Comparison of ENCODE assay signal across 9 cellular contexts in the genomic region with DNA sequence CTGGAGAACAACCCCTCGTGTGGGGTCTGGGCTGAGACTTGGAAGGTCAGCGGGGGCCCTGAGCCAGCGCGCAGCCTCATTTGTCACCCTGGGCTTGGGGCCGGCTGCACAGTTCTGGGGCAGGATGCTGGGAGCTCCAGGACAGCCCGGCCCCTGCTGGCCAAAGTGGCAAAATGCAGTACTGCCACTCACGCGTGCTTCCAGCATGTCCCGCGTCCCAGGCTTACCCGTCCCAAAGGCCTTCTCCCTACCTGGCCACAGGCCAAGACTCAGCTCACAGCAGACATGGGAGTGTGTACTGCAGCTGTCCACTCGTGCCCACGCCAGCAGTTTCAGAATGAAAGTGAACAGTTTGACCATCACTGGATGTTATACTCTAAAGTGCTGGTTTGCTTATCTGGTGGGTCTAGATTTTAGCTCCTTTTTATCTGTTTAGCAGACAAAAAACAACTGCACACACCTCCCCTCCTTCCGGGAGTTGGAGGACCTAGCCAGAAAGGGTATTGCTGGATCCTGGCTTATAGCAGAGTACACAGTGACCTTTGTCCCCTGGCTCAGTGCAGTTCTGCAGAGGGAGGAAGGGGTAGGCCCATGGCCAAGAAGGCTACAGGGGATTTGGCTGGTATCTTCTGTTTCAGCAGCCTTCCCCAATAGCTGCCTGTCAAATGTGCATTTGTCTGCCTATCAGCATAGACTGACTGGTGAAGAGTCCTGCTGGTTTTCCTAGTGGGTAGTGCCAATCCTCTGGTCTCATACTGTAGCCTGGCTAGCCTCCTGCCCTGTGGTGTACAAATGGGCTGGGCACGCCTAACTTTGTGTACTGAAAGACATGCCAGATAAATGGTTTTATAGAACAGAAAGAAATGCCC. TPM values are rescaled to one million over a fixed set of nuclear protein-coding genes. Genes with fewer than 3 reads are reported as not detected.
DNase-seq lines count a peak whose midpoint lies in the region; ATAC-seq lines count a peak whose summit lies in the region.
"Had no signal": no experiment of that assay in that cellular context is flagged by ENCODE, and none has a peak within 500 bp of the region (broad histone marks: within the 10 kb centered on the region; RNA-seq: fewer than 3 reads in every experiment).

No MANE protein-coding gene starts in this region.

- peak overlapping the region in 1 of 2 donors; percentile 49 for H3K27ac Mint-ChIP-seq in effector memory CD8-positive, alpha-beta T cell
- no peak overlapping the region for H3K27ac Mint-ChIP-seq in memory B cell
- H3K27ac Mint-ChIP-seq: activated naive CD4-positive, alpha-beta T cell treated with anti-CD3 and anti-CD28 coated beads, Interleukin-2, amount 50 U/mL, for 24 hours had no signal

- DNase-seq in D341Med (ENCODE audit: low spot score) (peak; percentile 93), H4 (ENCODE audit: low spot score) (peak; percentile 59), NCI-H446 treated with DMSO at 0.1 percent for 48 hours (lab: John Stamatoyannopoulos, UW) (peak; percentile 75), memory B cell (ENCODE audit: low spot score in 2 of 2) (peak; percentile 25 to 56), GF-D8 (lab: John Stamatoyannopoulos, UW) (no peak)
- DNase-seq in activated CD8-positive, alpha-beta memory T cell treated with anti-CD3 and anti-CD28 coated beads for 24 hours = peak; percentile 81
- DNase-seq in effector memory CD8-positive, alpha-beta T cell = peak; percentile 26 to 38 (median 32)
- peak; percentile 17 to 22 (median 17) for DNase-seq in stimulated activated CD4-positive, alpha-beta T cell treated with anti-CD3 and anti-CD28 coated beads, TNF-alpha, amount 100 ng/mL, for 4 hours (ENCODE audit: low read depth in 3 of 3)

- H3K4me3 Mint-ChIP-seq in effector memory CD8-positive, alpha-beta T cell = no peak overlapping the region
- peak overlapping the region; percentile 43 for H3K4me3 Mint-ChIP-seq in memory B cell
- H3K4me3 Mint-ChIP-seq: activated naive CD4-positive, alpha-beta T cell treated with anti-CD3 and anti-CD28 coated beads, Interleukin-2, amount 50 U/mL, for 24 hours had no signal

- no peaks in the 10 kb centered on the region for H3K27me3 Mint-ChIP-seq in effector memory CD8-positive, alpha-beta T cell
- no peaks in the 10 kb centered on the region for H3K27me3 Mint-ChIP-seq in memory B cell
- H3K27me3 Mint-ChIP-seq: activated naive CD4-positive, alpha-beta T cell treated with anti-CD3 and anti-CD28 coated beads, Interleukin-2, amount 50 U/mL, for 24 hours had no signal

- peaks cover 10% of the 10 kb centered on the region for H3K36me3 Mint-ChIP-seq in effector memory CD8-positive, alpha-beta T cell (ENCODE audit: insufficient read depth)
- no peaks in the 10 kb centered on the region for H3K36me3 Mint-ChIP-seq in memory B cell
- H3K36me3 Mint-ChIP-seq: activated naive CD4-positive, alpha-beta T cell treated with anti-CD3 and anti-CD28 coated beads, Interleukin-2, amount 50 U/mL, for 24 hours had no signal

- H3K4me1 Mint-ChIP-seq in effector memory CD8-positive, alpha-beta T cell (ENCODE audit: low read depth in 2 of 2) = peaks cover 0 to 4% of the 10 kb centered on the region in 2 donors
- H3K4me1 Mint-ChIP-seq in memory B cell = peaks cover 8% of the 10 kb centered on the region
- H3K4me1 Mint-ChIP-seq: activated naive CD4-positive, alpha-beta T cell treated with anti-CD3 and anti-CD28 coated beads, Interleukin-2, amount 50 U/mL, for 24 hours had no signal

- peak; percentile 88 for ATAC-seq in effector memory CD8-positive, alpha-beta T cell (replicated peaks)
- peak; percentile 93 for ATAC-seq in memory B cell (ENCODE audit: low read depth)

- no peaks in the 10 kb centered on the region for H3K9me3 Mint-ChIP-seq in effector memory CD8-positive, alpha-beta T cell
- H3K9me3 Mint-ChIP-seq in memory B cell = no peaks in the 10 kb centered on the region
- H3K9me3 Mint-ChIP-seq: activated naive CD4-positive, alpha-beta T cell treated with anti-CD3 and anti-CD28 coated beads, Interleukin-2, amount 50 U/mL, for 24 hours had no signal

RNA-seq across cellular contexts. Expression of a gene that starts 23.2 kb away (rescaled TPM):
- total RNA-seq in H4 (2014; rRNA removed; shearing (Covaris generic)) = 41.4 and 53.8 TPM in 2 replicates

RNA-seq across cellular contexts. Expression of a gene that starts 54.5 kb away (rescaled TPM):
- 8.8 and 21.1 TPM in 2 replicates for total RNA-seq in H4 (2014; rRNA removed; shearing (Covaris generic))
